Comparison of ENCODE assay signal across 10 cellular contexts in the genomic region with DNA sequence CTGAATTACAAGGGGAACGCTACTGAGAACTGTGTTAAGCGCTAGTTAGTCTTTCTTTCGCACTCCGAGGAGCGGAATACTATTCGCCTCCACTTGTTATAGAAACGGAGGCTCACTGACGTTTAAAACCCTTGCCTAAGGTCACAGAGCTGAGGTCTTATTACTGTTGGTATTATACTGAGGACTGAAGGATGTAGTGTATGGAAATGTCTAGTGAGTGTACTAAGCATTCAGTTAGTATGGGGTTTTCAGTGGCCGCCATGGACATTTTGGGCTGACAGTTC. TPM values are rescaled to one million over a fixed set of nuclear protein-coding genes. Genes with fewer than 3 reads are reported as not detected.
DNase-seq lines count a peak whose midpoint lies in the region; ATAC-seq, FAIRE-seq and TF ChIP-seq lines count a peak whose summit lies in the region.
"Had no signal": no experiment of that assay in that cellular context is flagged by ENCODE, and none has a peak within 500 bp of the region (broad histone marks: within the 10 kb centered on the region; RNA-seq: fewer than 3 reads in every experiment).

No MANE protein-coding gene starts in this region.

- no peak for TF ChIP-seq CTCF in kidney (IDR thresholded peaks at IDR 0.05; ENCODE audit: borderline replicate concordance, extremely low read depth, insufficient read depth)
- TF ChIP-seq CTCF in stomach (IDR thresholded peaks at IDR 0.05), result no peak

- H3K36me3 ChIP-seq in kidney (ENCODE audit: control insufficient read depth in 1 of 2, insufficient read depth in 2 of 2, low read length in 2 of 2) (peaks cover 16 to 23% of the 10 kb centered on the region in 2 donors), stomach (peaks cover 27 to 69% (median 65%) of the 10 kb centered on the region in 4 donors)

- ATAC-seq in GM21717 (IDR thresholded peaks at IDR 0.05; ENCODE audit: unreplicated experiment) (no peak), GM19035 (IDR thresholded peaks at IDR 0.05; ENCODE audit: unreplicated experiment) (no peak)

- no peaks in the 10 kb centered on the region for H3K9me3 Mint-ChIP-seq in T-helper 2 cell treated with Interferon-gamma antibody and Interleukin-4, amounts not matched to agents 5 μg/mL and 100 μg/mL, for 36 hours
- no peaks in the 10 kb centered on the region for H3K9me3 Mint-ChIP-seq in activated T-helper 1 cell treated with anti-CD3 and anti-CD28 coated beads, Interleukin-12 subunit alpha, Interleukin-12 subunit beta, Interleukin-2, Interleukin-4 antibody, amounts not matched to agents 30 ng/mL and 10 ng/mL and 1 ng/mL, durations not matched to agents 14 hours and 24 hours and 36 hours

- peak overlapping the region; percentile 11 to 70 for H3K27ac ChIP-seq in kidney (ENCODE audit: low read depth in 2 of 2, low read length in 2 of 2)
- peak overlapping the region; percentile 83 to 90 (median 87) for H3K27ac ChIP-seq in stomach

- peak overlapping the region; percentile 91 for H3K4me3 Mint-ChIP-seq in T-helper 2 cell treated with Interferon-gamma antibody and Interleukin-4, amounts not matched to agents 5 μg/mL and 100 μg/mL, for 36 hours
- peak overlapping the region; percentile 94 for H3K4me3 Mint-ChIP-seq in activated T-helper 1 cell treated with anti-CD3 and anti-CD28 coated beads, Interleukin-12 subunit alpha, Interleukin-12 subunit beta, Interleukin-2, Interleukin-4 antibody, amounts not matched to agents 30 ng/mL and 10 ng/mL and 1 ng/mL, durations not matched to agents 14 hours and 24 hours and 36 hours

- intact Hi-C loops in activated T-helper 1 cell treated with anti-CD3 and anti-CD28 coated beads, Interleukin-12 subunit alpha, Interleukin-12 subunit beta, Interleukin-2, Interleukin-4 antibody, amounts not matched to agents 30 ng/mL and 10 ng/mL and 1 ng/mL, durations not matched to agents 14 hours and 24 hours and 36 hours (cut with micrococcal nuclease), result no loop called here
- intact Hi-C loops in kidney (cut with DNase I) (no loop called here), stomach (cut with DNase I; ENCODE audit: low total_unique reads) (no loop called here)

- H3K4me3 ChIP-seq in kidney (ENCODE audit: low read length in 2 of 2), result peak overlapping the region; percentile 48 to 82
- H3K4me3 ChIP-seq in stomach, result peak overlapping the region; percentile 58 to 85 (median 72)

- TF ChIP-seq POLR2A in stomach (IDR thresholded peaks at IDR 0.05), result no peak

- H3K9me3 ChIP-seq in kidney (ENCODE audit: control insufficient read depth in 1 of 2, low read length in 2 of 2) (no peaks in the 10 kb centered on the region), stomach (no peaks in the 10 kb centered on the region)

- no peaks in the 10 kb centered on the region for H3K27me3 Mint-ChIP-seq in T-helper 2 cell treated with Interferon-gamma antibody and Interleukin-4, amounts not matched to agents 5 μg/mL and 100 μg/mL, for 36 hours (ENCODE audit: low read depth)
- no peaks in the 10 kb centered on the region for H3K27me3 Mint-ChIP-seq in activated T-helper 1 cell treated with anti-CD3 and anti-CD28 coated beads, Interleukin-12 subunit alpha, Interleukin-12 subunit beta, Interleukin-2, Interleukin-4 antibody, amounts not matched to agents 30 ng/mL and 10 ng/mL and 1 ng/mL, durations not matched to agents 14 hours and 24 hours and 36 hours (ENCODE audit: insufficient read depth)

- no peak overlapping the region for H3K27ac Mint-ChIP-seq in T-helper 2 cell treated with Interferon-gamma antibody and Interleukin-4, amounts not matched to agents 5 μg/mL and 100 μg/mL, for 36 hours
- H3K27ac Mint-ChIP-seq in activated T-helper 1 cell treated with anti-CD3 and anti-CD28 coated beads, Interleukin-12 subunit alpha, Interleukin-12 subunit beta, Interleukin-2, Interleukin-4 antibody, amounts not matched to agents 30 ng/mL and 10 ng/mL and 1 ng/mL, durations not matched to agents 14 hours and 24 hours and 36 hours, result peak overlapping the region; percentile 87

- peak overlapping the region in 1 of 2 donors; percentile 87 for H3K9ac ChIP-seq in kidney (ENCODE audit: low read length in 2 of 2)

- H3K36me3 Mint-ChIP-seq in T-helper 2 cell treated with Interferon-gamma antibody and Interleukin-4, amounts not matched to agents 5 μg/mL and 100 μg/mL, for 36 hours (ENCODE audit: low read depth), result peaks cover 26% of the 10 kb centered on the region
- peaks cover 29% of the 10 kb centered on the region for H3K36me3 Mint-ChIP-seq in activated T-helper 1 cell treated with anti-CD3 and anti-CD28 coated beads, Interleukin-12 subunit alpha, Interleukin-12 subunit beta, Interleukin-2, Interleukin-4 antibody, amounts not matched to agents 30 ng/mL and 10 ng/mL and 1 ng/mL, durations not matched to agents 14 hours and 24 hours and 36 hours (ENCODE audit: low read depth)

- H3K4me1 Mint-ChIP-seq in T-helper 2 cell treated with Interferon-gamma antibody and Interleukin-4, amounts not matched to agents 5 μg/mL and 100 μg/mL, for 36 hours (ENCODE audit: low read depth), result peaks cover 14% of the 10 kb centered on the region
- H3K4me1 Mint-ChIP-seq in activated T-helper 1 cell treated with anti-CD3 and anti-CD28 coated beads, Interleukin-12 subunit alpha, Interleukin-12 subunit beta, Interleukin-2, Interleukin-4 antibody, amounts not matched to agents 30 ng/mL and 10 ng/mL and 1 ng/mL, durations not matched to agents 14 hours and 24 hours and 36 hours (ENCODE audit: low read depth), result peaks cover 20% of the 10 kb centered on the region

- no peak for FAIRE-seq in kidney (lab: Jason Lieb, UNC)
- FAIRE-seq: TTC549 had no signal

- TF ChIP-seq EP300 in stomach (IDR thresholded peaks at IDR 0.05), result no peak

- H3K4me1 ChIP-seq in kidney (ENCODE audit: control insufficient read depth in 1 of 2, insufficient read depth in 1 of 2, low read depth in 1 of 2, low read length in 2 of 2) (peaks cover 10 to 11% of the 10 kb centered on the region in 2 donors), stomach (peaks cover 16 to 30% (median 24%) of the 10 kb centered on the region in 4 donors)

- WGBS in stomach, 5 donors, result 77 to 80% (median 78%) methylated on average over 9 of the region's 9 CpGs

- no peak for DNase-seq in T-helper 2 cell treated with Interferon-gamma antibody and Interleukin-4, amounts not matched to agents 5 μg/mL and 100 μg/mL, for 36 hours (ENCODE audit: low spot score)
- DNase-seq in T-helper 2 cell, result no peak
- no peak for DNase-seq in activated T-helper 1 cell treated with anti-CD3 and anti-CD28 coated beads, Interleukin-12 subunit alpha, Interleukin-12 subunit beta, Interleukin-2, Interleukin-4 antibody, amounts not matched to agents 30 ng/mL and 10 ng/mL and 1 ng/mL, durations not matched to agents 14 hours and 24 hours and 36 hours (ENCODE audit: low spot score)
- no peak for DNase-seq in kidney
- no peak for DNase-seq in stomach
- no peak for DNase-seq in C1 segment of cervical spinal cord (lab: John Stamatoyannopoulos, UW)
- DNase-seq: Kasumi-1 had no signal

- no peaks in the 10 kb centered on the region for H3K27me3 ChIP-seq in stomach

RNA-seq across cellular contexts. Expression of a gene that starts 0.8 kb away (rescaled TPM):
- 10.8 and 11.1 TPM in 2 replicates for total RNA-seq in activated T-helper 1 cell treated with anti-CD3 and anti-CD28 coated beads, Interleukin-12 subunit alpha, Interleukin-12 subunit beta, Interleukin-2, Interleukin-4 antibody, amounts not matched to agents 30 ng/mL and 10 ng/mL and 1 ng/mL, durations not matched to agents 14 hours and 24 hours and 36 hours
- total RNA-seq in kidney (24.4 TPM), stomach (100 to 1,000 TPM in 2 of 5 donors, 10 to 100 TPM in 3; 16.5 to 313 (median 28.5) TPM)
- polyA plus RNA-seq in kidney (ENCODE audit: insufficient read depth, low read depth, low replicate concordance) (133 TPM), stomach (10 to 100 TPM; 31.1 to 60.6 (median 46.3) TPM)

RNA-seq across cellular contexts. Expression of a gene that starts 16.2 kb away (rescaled TPM):
- total RNA-seq in activated T-helper 1 cell treated with anti-CD3 and anti-CD28 coated beads, Interleukin-12 subunit alpha, Interleukin-12 subunit beta, Interleukin-2, Interleukin-4 antibody, amounts not matched to agents 30 ng/mL and 10 ng/mL and 1 ng/mL, durations not matched to agents 14 hours and 24 hours and 36 hours, result 24.2 and 24.6 TPM in 2 replicates
- total RNA-seq in kidney (44.5 TPM), stomach (10 to 100 TPM in 4 of 5 donors, 1 to 10 TPM in 1; 8.2 to 26.8 (median 19.7) TPM)
- polyA plus RNA-seq in kidney (ENCODE audit: insufficient read depth, low read depth, low replicate concordance) (29.4 TPM), stomach (10 to 100 TPM in 2 of 3 donors, 1 to 10 TPM in 1; 9.6 to 14.6 (median 12.5) TPM)

RNA-seq across cellular contexts. Expression of a gene that starts 39.5 kb away (rescaled TPM):
- 139 and 150 TPM in 2 replicates for total RNA-seq in activated T-helper 1 cell treated with anti-CD3 and anti-CD28 coated beads, Interleukin-12 subunit alpha, Interleukin-12 subunit beta, Interleukin-2, Interleukin-4 antibody, amounts not matched to agents 30 ng/mL and 10 ng/mL and 1 ng/mL, durations not matched to agents 14 hours and 24 hours and 36 hours
- 146 TPM for total RNA-seq in kidney
- polyA plus RNA-seq in kidney (ENCODE audit: insufficient read depth, low read depth, low replicate concordance), result 60.3 TPM
- 1,000 to 10,000 TPM in 1 of 5 donors, 10 to 100 TPM in 4; 22.2 to 1,695 (median 86.6) TPM for total RNA-seq in stomach
- 10 to 100 TPM; 15.1 to 28.4 (median 17.1) TPM for polyA plus RNA-seq in stomach
